In the genomic region with DNA sequence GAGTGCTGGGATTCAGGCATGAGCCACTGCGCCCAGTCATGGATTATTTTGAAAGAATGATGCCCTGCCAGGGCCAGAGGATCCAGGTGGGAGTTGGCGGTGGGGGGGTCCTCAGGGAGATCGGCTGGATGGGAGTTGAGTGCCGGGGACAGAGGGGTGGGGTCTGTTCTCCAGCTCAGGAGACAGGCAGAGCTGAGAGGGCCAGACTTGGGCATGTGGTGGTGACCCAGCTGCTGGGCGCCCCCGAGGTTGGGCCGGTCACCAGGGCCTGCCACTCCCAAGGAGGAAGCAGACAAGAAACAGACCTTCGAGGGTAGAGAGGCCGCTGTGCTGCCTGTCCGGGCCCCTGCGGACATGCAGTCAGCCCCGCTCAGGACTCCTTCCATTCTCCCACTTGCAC, we compare ENCODE assay signal across 1 cellular context.
TF ChIP-seq lines count a peak whose summit lies in the region.

No MANE protein-coding gene starts in this region.

TF ChIP-seq in neural cell, 6 proteins besides CTCF, POLR2A, EP300 and RAD21 (continued from another document):
- no peak for TF ChIP-seq EZH2 (IDR thresholded peaks at IDR 0.05; ENCODE audit: borderline replicate concordance, insufficient read depth, low read length, poor library complexity, severe bottlenecking)
- TF ChIP-seq TAF1 (IDR thresholded peaks at IDR 0.05; ENCODE audit: low read depth): no peak
